35 cellular contexts compared by ENCODE assay signal in the genomic region with DNA sequence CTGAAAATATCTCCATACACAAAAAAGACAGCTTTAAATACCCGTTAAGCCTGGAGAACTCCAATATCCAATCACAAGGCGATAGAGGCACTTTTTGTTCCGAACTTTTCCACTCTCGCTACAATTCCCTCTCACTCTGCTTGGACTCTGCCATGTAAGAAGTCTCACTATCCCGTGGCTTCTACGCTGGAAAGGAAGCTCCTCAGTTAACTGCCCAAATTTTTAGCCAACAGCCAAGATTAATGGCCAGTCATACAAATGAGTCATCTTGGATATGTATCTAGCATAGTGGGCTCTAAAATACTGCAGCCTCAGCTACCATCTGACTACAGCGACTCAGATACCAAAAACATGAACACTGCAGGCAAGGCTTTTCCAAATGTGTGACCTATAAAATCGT. TPM values are rescaled to one million over a fixed set of nuclear protein-coding genes. Genes with fewer than 3 reads are reported as not detected.
DNase-seq lines count a peak whose midpoint lies in the region; ATAC-seq, FAIRE-seq and TF ChIP-seq lines count a peak whose summit lies in the region.
"Had no signal": no experiment of that assay in that cellular context is flagged by ENCODE, and none has a peak within 500 bp of the region (broad histone marks: within the 10 kb centered on the region; RNA-seq: fewer than 3 reads in every experiment).

No MANE protein-coding gene starts in this region.

- WGBS in SK-N-SH (ENCODE audit: low lambda C conversion rate), result 34% methylated on average over 8 of the region's 8 CpGs
- WGBS in gastroesophageal sphincter (ENCODE audit: low coverage in 1 of 2), 2 donors, result 61 to 68% methylated on average over 8 of the region's 8 CpGs

- no peaks in the 10 kb centered on the region for H3K4me1 Mint-ChIP-seq in astrocyte (ENCODE audit: low read depth, unreplicated experiment)
- H3K4me1 Mint-ChIP-seq in activated T-cell treated with anti-CD3 and anti-CD28 coated beads, Interleukin-2, amount 50 U/mL, for 24 hours (ENCODE audit: low read depth), result no peaks in the 10 kb centered on the region
- H3K4me1 Mint-ChIP-seq: T-cell had no signal

- no peaks in the 10 kb centered on the region for H3K9me2 ChIP-seq in SK-N-SH

- H3K4me3 Mint-ChIP-seq in astrocyte (ENCODE audit: unreplicated experiment), result no peak overlapping the region
- H3K4me3 Mint-ChIP-seq in activated T-cell treated with anti-CD3 and anti-CD28 coated beads, Interleukin-2, amount 50 U/mL, for 24 hours, result no peak overlapping the region
- H3K4me3 Mint-ChIP-seq: activated naive CD4-positive, alpha-beta T cell treated with anti-CD3 and anti-CD28 coated beads for 36 hours; H9; stimulated activated naive CD8-positive, alpha-beta T cell treated with anti-CD3 and anti-CD28 coated beads, Interleukin-15, Interleukin-2, amounts not matched to agents 100 ng/mL and 50 ng/mL, for 24 hours; T-cell had no signal

- intact Hi-C loops in left colon (cut with DNase I, micrococcal nuclease), result no loop called here

- TF ChIP-seq RAD21 in SK-N-SH (IDR thresholded peaks at IDR 0.05; ENCODE audit: low read length), result no peak

- no peak for FAIRE-seq in astrocyte (lab: Jason Lieb, UNC)
- FAIRE-seq: keratinocyte, TTC549 had no signal

- CTCF ChIA-PET in SK-N-SH (lab: Yijun Ruan, JAX), result interaction anchor here (0.8 kb wide), 1 partner anchor 25 kb away, joined by 3 read pairs; no protein-coding TSS in a partner anchor

- no peak for TF ChIP-seq POLR2A in gastroesophageal sphincter (IDR thresholded peaks at IDR 0.05)

- no peak overlapping the region for H3K9ac ChIP-seq in SK-N-SH
- no peak overlapping the region for H3K9ac ChIP-seq in astrocyte (ENCODE audit: low read length)
- H3K9ac ChIP-seq: BLaER1 had no signal

- H3K4me2 ChIP-seq in SK-N-SH, result no peak overlapping the region
- no peak overlapping the region for H3K4me2 ChIP-seq in astrocyte (ENCODE audit: low read length)
- H3K4me2 ChIP-seq: BLaER1 had no signal

- no peak overlapping the region for H3K27ac Mint-ChIP-seq in astrocyte (ENCODE audit: unreplicated experiment)
- H3K27ac Mint-ChIP-seq in activated T-cell treated with anti-CD3 and anti-CD28 coated beads, Interleukin-2, amount 50 U/mL, for 24 hours, result no peak overlapping the region
- H3K27ac Mint-ChIP-seq: activated naive CD4-positive, alpha-beta T cell treated with anti-CD3 and anti-CD28 coated beads for 36 hours; H9; stimulated activated naive CD8-positive, alpha-beta T cell treated with anti-CD3 and anti-CD28 coated beads, Interleukin-15, Interleukin-2, amounts not matched to agents 100 ng/mL and 50 ng/mL, for 24 hours; T-cell had no signal

- no peak for TF ChIP-seq CTCF in SK-N-SH (IDR thresholded peaks at IDR 0.05)
- TF ChIP-seq CTCF in astrocyte (IDR thresholded peaks at IDR 0.05; ENCODE audit: insufficient read depth, low read depth, low read length), result no peak
- TF ChIP-seq CTCF in gastroesophageal sphincter (IDR thresholded peaks at IDR 0.05), result no peak

- no peaks in the 10 kb centered on the region for H3K36me3 Mint-ChIP-seq in astrocyte (ENCODE audit: low read depth, unreplicated experiment)
- H3K36me3 Mint-ChIP-seq in activated T-cell treated with anti-CD3 and anti-CD28 coated beads, Interleukin-2, amount 50 U/mL, for 24 hours (ENCODE audit: low read depth), result no peaks in the 10 kb centered on the region
- H3K36me3 Mint-ChIP-seq: T-cell had no signal

- H3K9me3 Mint-ChIP-seq in astrocyte (ENCODE audit: unreplicated experiment), result no peaks in the 10 kb centered on the region
- H3K9me3 Mint-ChIP-seq in activated T-cell treated with anti-CD3 and anti-CD28 coated beads, Interleukin-2, amount 50 U/mL, for 24 hours, result peaks cover 2% of the 10 kb centered on the region
- H3K9me3 Mint-ChIP-seq: activated naive CD4-positive, alpha-beta T cell treated with anti-CD3 and anti-CD28 coated beads for 36 hours; stimulated activated naive CD8-positive, alpha-beta T cell treated with anti-CD3 and anti-CD28 coated beads, Interleukin-15, Interleukin-2, amounts not matched to agents 100 ng/mL and 50 ng/mL, for 24 hours; T-cell had no signal

- TF ChIP-seq EP300 in SK-N-SH (IDR thresholded peaks at IDR 0.05; ENCODE audit: borderline replicate concordance in 1 of 2, low read depth in 1 of 2, low read length in 1 of 2), result no peak
- TF ChIP-seq EP300 in gastroesophageal sphincter (IDR thresholded peaks at IDR 0.05), result no peak

- H2AFZ ChIP-seq in SK-N-SH (ENCODE audit: low read depth) (no peak overlapping the region), astrocyte (ENCODE audit: low read depth, low read length) (no peak overlapping the region)

- H3K9me3 ChIP-seq in SK-N-SH (no peaks in the 10 kb centered on the region), astrocyte (ENCODE audit: insufficient read depth, low read depth, low read length) (no peaks in the 10 kb centered on the region), gastroesophageal sphincter (no peaks in the 10 kb centered on the region)
- H3K9me3 ChIP-seq: BLaER1, Caco-2, transverse colon had no signal

- no peak overlapping the region for H3K4me3 ChIP-seq in SK-N-SH (ENCODE audit: low read depth in 2 of 2, low read length in 1 of 2)
- no peak overlapping the region for H3K4me3 ChIP-seq in astrocyte (ENCODE audit: insufficient read depth, low read depth, low read length)
- H3K4me3 ChIP-seq in gastroesophageal sphincter, result no peak overlapping the region
- H3K4me3 ChIP-seq: BLaER1, transverse colon had no signal

- ATAC-seq in SK-N-SH treated with all-trans-retinoic acid at 6 μM for 48 hours, result no peak
- peak; percentile 53 for ATAC-seq in gastroesophageal sphincter
- ATAC-seq in left colon, result no peak
- ATAC-seq in HG03097 (IDR thresholded peaks at IDR 0.05; ENCODE audit: low FRiP score, unreplicated experiment), result no peak
- ATAC-seq: T-cell had no signal

- H3K27ac ChIP-seq in SK-N-SH (ENCODE audit: low read depth in 2 of 2, low read length in 1 of 2) (no peak overlapping the region), astrocyte (ENCODE audit: low read depth, low read length) (no peak overlapping the region), gastroesophageal sphincter (no peak overlapping the region)
- H3K27ac ChIP-seq: BLaER1, transverse colon had no signal

- H4K20me1 ChIP-seq in SK-N-SH (ENCODE audit: insufficient read depth) (no peaks in the 10 kb centered on the region), astrocyte (ENCODE audit: insufficient read depth, low read length) (no peaks in the 10 kb centered on the region)
- H4K20me1 ChIP-seq: BLaER1 had no signal

- no peaks in the 10 kb centered on the region for H3K79me2 ChIP-seq in SK-N-SH (ENCODE audit: insufficient read depth)
- H3K79me2 ChIP-seq in astrocyte (ENCODE audit: insufficient read depth, low read length), result no peaks in the 10 kb centered on the region

- no peak for DNase-seq in SK-N-SH
- DNase-seq in astrocyte (ENCODE audit: low read depth), result peak; percentile 61
- no peak for DNase-seq in ACHN
- DNase-seq in activated T-cell treated with anti-CD3 and anti-CD28 coated beads, Interleukin-2, amount 50 U/mL, for 24 hours, result no peak
- no peak for DNase-seq in left colon
- DNase-seq: 8988T; activated CD4-positive, alpha-beta T cell treated with anti-CD3 and anti-CD28 coated beads for 1 hour; activated naive CD4-positive, alpha-beta T cell treated with anti-CD3 and anti-CD28 coated beads for 36 hours; activated T-cell treated with anti-CD3 and anti-CD28 coated beads, Interleukin-2, amount 50 U/mL, for 48 hours; Caco-2; DND-41; effector CD4-positive, alpha-beta T cell; H9; KG1; NCI-H1930; NCI-H2227 treated with DMSO at 0.1 percent for 48 hours; NCI-H82; retina; SHP77; stimulated activated CD4-positive, alpha-beta T cell treated with anti-CD3 and anti-CD28 coated beads, Interleukin-12 subunit alpha, Interleukin-12 subunit beta, amount 100 ng/mL, for 4 hours; stimulated activated CD4-positive, alpha-beta T cell treated with anti-CD3 and anti-CD28 coated beads, Interleukin-4, amount 100 ng/mL, for 4 hours; T-cell; transverse colon had no signal

- H3K27me3 Mint-ChIP-seq in astrocyte (ENCODE audit: low read depth, unreplicated experiment), result no peaks in the 10 kb centered on the region
- no peaks in the 10 kb centered on the region for H3K27me3 Mint-ChIP-seq in activated T-cell treated with anti-CD3 and anti-CD28 coated beads, Interleukin-2, amount 50 U/mL, for 24 hours
- H3K27me3 Mint-ChIP-seq: stimulated activated naive CD8-positive, alpha-beta T cell treated with anti-CD3 and anti-CD28 coated beads, Interleukin-15, Interleukin-2, amounts not matched to agents 100 ng/mL and 50 ng/mL, for 24 hours; T-cell had no signal

- H3K4me1 ChIP-seq in SK-N-SH (ENCODE audit: control insufficient read depth in 1 of 2, insufficient read depth in 2 of 2, low read depth in 1 of 2, low read length in 1 of 2) (no peaks in the 10 kb centered on the region), astrocyte (ENCODE audit: insufficient read depth, low read length) (no peaks in the 10 kb centered on the region), gastroesophageal sphincter (peaks cover 0 to 4% (median 0%) of the 10 kb centered on the region in 3 donors)
- H3K4me1 ChIP-seq: Caco-2 had no signal

- POLR2A ChIA-PET in SK-N-SH (lab: Yijun Ruan, JAX), result no interaction called here

- H3K27me3 ChIP-seq in SK-N-SH (ENCODE audit: insufficient read depth) (peaks cover 4% of the 10 kb centered on the region; the same call in 1 of the 2 replicates), astrocyte (ENCODE audit: insufficient read depth, low read length) (no peaks in the 10 kb centered on the region), gastroesophageal sphincter (no peaks in the 10 kb centered on the region)
- H3K27me3 ChIP-seq: BLaER1, transverse colon had no signal

- H3K36me3 ChIP-seq in SK-N-SH (replicated peaks in 1 of 2; ENCODE audit: control insufficient read depth in 1 of 2, insufficient read depth in 2 of 2, low read length in 1 of 2) (no peaks in the 10 kb centered on the region), astrocyte (ENCODE audit: insufficient read depth, low read length) (no peaks in the 10 kb centered on the region), gastroesophageal sphincter (no peaks in the 10 kb centered on the region)
- H3K36me3 ChIP-seq: BLaER1, transverse colon had no signal

- no peaks in the 10 kb centered on the region for H3F3A ChIP-seq in SK-N-SH (replicated peaks; ENCODE audit: insufficient read depth)

- in situ Hi-C loops in ACHN (cut with HindIII; ENCODE audit: low pct_ligation_motif_present, low pct_unique_long_range_greater_than_20kb, low sequenced_read_pairs), result no loop called here

TF ChIP-seq in SK-N-SH, 30 proteins besides CTCF, POLR2A, EP300 and RAD21 (continues in another document):
- TF ChIP-seq JUND (IDR thresholded peaks at IDR 0.05), result peak; percentile 13; the same call in 1 of the 2 replicates

RNA-seq across cellular contexts. Expression of gene RERGL, which starts 45.5 kb away (rescaled TPM):
- polyA plus RNA-seq in SK-N-SH (2012; rRNA removed), result 0.13 and 0.19 TPM in 2 replicates
- polyA plus RNA-seq in SK-N-SH (2012; cell fraction: cytosol; rRNA removed), result 0.12 and 0.22 TPM in 2 replicates
- 0.90 and 1.8 TPM in 2 replicates for polyA plus RNA-seq in SK-N-SH (2012; cell fraction: nucleus; rRNA removed)
- total RNA-seq in astrocyte, result not detected in 2 replicates
- total RNA-seq in gastroesophageal sphincter, result 1 to 10 TPM; 1.7 to 6.0 (median 3.6) TPM
- total RNA-seq in left colon, result 1 to 10 TPM; 2.7 to 6.2 TPM
- total RNA-seq: activated CD8-positive, alpha-beta memory T cell treated with anti-CD3 and anti-CD28 coated beads for 36 hours; activated naive CD4-positive, alpha-beta T cell treated with anti-CD3 and anti-CD28 coated beads for 36 hours; Caco-2; epithelial cell of proximal tubule; glomerular endothelial cell; H9; HT-29; lung microvascular endothelial cell; T-cell had no signal
- polyA plus RNA-seq: keratinocyte had no signal
